ENCODE assay signal across 8 cellular contexts in genomic region chr1:154404511-154404931, GRCh38. TPM values are rescaled to one million over a fixed set of nuclear protein-coding genes. Genes with fewer than 3 reads are reported as not detected.
DNase-seq lines count a peak whose midpoint lies in the region; ATAC-seq lines count a peak whose summit lies in the region.

No MANE protein-coding gene starts in this region.

- WGBS in right cardiac atrium = 47% methylated on average over 11 of the region's 11 CpGs

- intact Hi-C loops in right cardiac atrium (cut with DNase I) = loop anchor here in 1 of 4 donors (10.0 kb wide), 1 partner anchor 50 kb away; no protein-coding TSS in a partner anchor

- H3K9me3 ChIP-seq in right cardiac atrium (ENCODE audit: control insufficient read depth, low read length) = no peaks in the 10 kb centered on the region

- peaks cover 76% of the 10 kb centered on the region for H3K4me1 Mint-ChIP-seq in stimulated activated naive CD8-positive, alpha-beta T cell treated with anti-CD3 and anti-CD28 coated beads, Interleukin-15, amount 100 ng/mL, for 72 hours

- H3K4me3 ChIP-seq in right cardiac atrium (ENCODE audit: low read length) = peak overlapping the region; percentile 13

- no peaks in the 10 kb centered on the region for H3K27me3 ChIP-seq in right cardiac atrium (ENCODE audit: control insufficient read depth, insufficient read depth)

- H3K27ac Mint-ChIP-seq in stimulated activated naive CD8-positive, alpha-beta T cell treated with anti-CD3 and anti-CD28 coated beads, Interleukin-15, amount 100 ng/mL, for 72 hours = no peak overlapping the region

- ATAC-seq in right cardiac atrium = no peak
- peak; percentile 21 for ATAC-seq in stimulated activated naive CD8-positive, alpha-beta T cell treated with anti-CD3 and anti-CD28 coated beads, Interleukin-15, amount 100 ng/mL, for 72 hours

- H3K4me3 Mint-ChIP-seq in stimulated activated naive CD8-positive, alpha-beta T cell treated with anti-CD3 and anti-CD28 coated beads, Interleukin-15, amount 100 ng/mL, for 72 hours = peak overlapping the region; percentile 75 to 85

- no peaks in the 10 kb centered on the region for H3K9me3 Mint-ChIP-seq in stimulated activated naive CD8-positive, alpha-beta T cell treated with anti-CD3 and anti-CD28 coated beads, Interleukin-15, amount 100 ng/mL, for 72 hours

- peak; percentile 56 for DNase-seq in SIG-M5 treated with dmso at 0.1 percent for 504 hours (lab: John Stamatoyannopoulos, UW; ENCODE audit: unreplicated experiment)
- no peak for DNase-seq in SIG-M5 (lab: John Stamatoyannopoulos, UW)
- peak in 3 of 5 experiments; percentile 9 to 23 (median 21) for DNase-seq in T-helper 2 cell
- no peak for DNase-seq in right cardiac atrium
- DNase-seq in stimulated activated naive CD8-positive, alpha-beta T cell treated with anti-CD3 and anti-CD28 coated beads, Interleukin-15, amount 100 ng/mL, for 72 hours = peak; percentile 24 to 32
- no peak for DNase-seq in G401 (ENCODE audit: low spot score)
- no peak for DNase-seq in activated CD4-positive, CD25-positive, alpha-beta regulatory T cell (lab: John Stamatoyannopoulos, UW)
- no peak for DNase-seq in hypothalamus (lab: John Stamatoyannopoulos, UW)

- in situ Hi-C loops in G401 (cut with HindIII; ENCODE audit: low sequenced_read_pairs) = no loop called here

- H3K27ac ChIP-seq in right cardiac atrium (ENCODE audit: low read length) = peak overlapping the region; percentile 39

- peaks cover 14% of the 10 kb centered on the region for H3K4me1 ChIP-seq in right cardiac atrium (ENCODE audit: control insufficient read depth, insufficient read depth, low read length)

- no peaks in the 10 kb centered on the region for H3K27me3 Mint-ChIP-seq in stimulated activated naive CD8-positive, alpha-beta T cell treated with anti-CD3 and anti-CD28 coated beads, Interleukin-15, amount 100 ng/mL, for 72 hours

RNA-seq across cellular contexts. Expression of gene IL6R, which starts 0.6 kb away (rescaled TPM):
- total RNA-seq in right cardiac atrium = 10 to 100 TPM in 3 of 4 donors, 1 to 10 TPM in 1; 8.9 to 13.2 (median 12.1) TPM
- 5.7 TPM for polyA plus RNA-seq in right cardiac atrium
- 4.7 and 44.7 TPM in 2 replicates for total RNA-seq in G401 (2014; rRNA removed; shearing (Covaris generic))

Comparison
In these comparisons a context has a peak if more than half of its experiments do, and no peak if none do; other contexts are left out.
1. DNase-seq: peak in SIG-M5 treated with dmso at 0.1 percent for 504 hours (single experiment), T-helper 2 cell (3 of 5) and stimulated activated naive CD8-positive, alpha-beta T cell treated with anti-CD3 and anti-CD28 coated beads, Interleukin-15, amount 100 ng/mL, for 72 hours (2 of 2); none in SIG-M5 (single experiment), right cardiac atrium (0 of 3), G401 (single experiment), activated CD4-positive, CD25-positive, alpha-beta regulatory T cell (0 of 4) and hypothalamus (0 of 51).